ENCODE assay signal across 1 cellular context in genomic region chr7:73005693-73006447, GRCh38.
TF ChIP-seq lines count a peak whose summit lies in the region.
"Not testable (repeated sequence)": the region's sequence is repeated elsewhere in the genome, so short reads cannot be mapped to it uniquely, and the experiment has no call there.

No MANE protein-coding gene starts in this region.

TF ChIP-seq in HepG2, 621 proteins besides CTCF, POLR2A, EP300 and RAD21 (continued from another document):
- TF ChIP-seq ZBTB7A (CRISPR knock-in tag; IDR thresholded peaks at IDR 0.05) (0 out of 2 replicates have a peak, but pooled peaks have one; percentile 52), ATF7-NPFF (CRISPR knock-in tag; IDR thresholded peaks at IDR 0.05; ENCODE audit: low read depth) (0 out of 2 replicates have a peak, but pooled peaks have one; percentile 18), KLF15 (CRISPR knock-in tag; IDR thresholded peaks at IDR 0.05; ENCODE audit: borderline replicate concordance) (0 out of 2 replicates have a peak, but pooled peaks have one; percentile 11), ZNF580 (CRISPR knock-in tag; IDR thresholded peaks at IDR 0.05; ENCODE audit: borderline replicate concordance, low read depth) (peak; percentile 71; the same call in 1 of the 2 replicates), RBFOX2 (IDR thresholded peaks at IDR 0.05; ENCODE audit: low read depth, low read length) (peak; percentile 54), PHF21A (CRISPR knock-in tag; IDR thresholded peaks at IDR 0.05) (0 out of 2 replicates have a peak, but pooled peaks have one; percentile 32), ZNF800 (CRISPR knock-in tag; IDR thresholded peaks at IDR 0.05) (0 out of 2 replicates have a peak, but pooled peaks have one; percentile 26), CREB1 (IDR thresholded peaks at IDR 0.05) (peak; percentile 96), CREB1 (CRISPR knock-in tag; IDR thresholded peaks at IDR 0.05) (peak; percentile 82), ZNF552 (CRISPR knock-in tag; IDR thresholded peaks at IDR 0.05; ENCODE audit: borderline replicate concordance) (0 out of 2 replicates have a peak, but pooled peaks have one; percentile 11), ZNF275 (CRISPR knock-in tag; IDR thresholded peaks at IDR 0.05; ENCODE audit: borderline replicate concordance) (0 out of 2 replicates have a peak, but pooled peaks have one; percentile 48), MXI1 (IDR thresholded peaks at IDR 0.05; ENCODE audit: borderline replicate concordance, low read depth, low read length) (peak; percentile 34; the same call in 1 of the 3 replicates), GMEB1 (CRISPR knock-in tag; IDR thresholded peaks at IDR 0.05; ENCODE audit: borderline replicate concordance) (peak; percentile 41; the same call in 1 of the 2 replicates), SP5 (CRISPR knock-in tag; IDR thresholded peaks at IDR 0.05; ENCODE audit: borderline replicate concordance, low read depth) (peak; percentile 59; the same call in 1 of the 2 replicates), RFXAP (CRISPR knock-in tag; IDR thresholded peaks at IDR 0.05; ENCODE audit: borderline replicate concordance) (peak; percentile 82), ZFP1 (CRISPR knock-in tag; IDR thresholded peaks at IDR 0.05) (0 out of 2 replicates have a peak, but pooled peaks have one; percentile 33), SMAD3 (CRISPR knock-in tag; IDR thresholded peaks at IDR 0.05) (0 out of 2 replicates have a peak, but pooled peaks have one; percentile 12), NKX3-1 (CRISPR knock-in tag; IDR thresholded peaks at IDR 0.05) (peak; percentile 74; the same call in 1 of the 2 replicates), SOX5 (CRISPR knock-in tag; IDR thresholded peaks at IDR 0.05; ENCODE audit: borderline replicate concordance) (0 out of 2 replicates have a peak, but pooled peaks have one; percentile 5), ZNF614 (CRISPR knock-in tag; IDR thresholded peaks at IDR 0.05; ENCODE audit: borderline replicate concordance) (peak; percentile 53; the same call in 1 of the 2 replicates), RFXANK (CRISPR knock-in tag; IDR thresholded peaks at IDR 0.05) (peak; percentile 85; the same call in 1 of the 2 replicates), MAZ (CRISPR knock-in tag; IDR thresholded peaks at IDR 0.05; ENCODE audit: low read depth) (peak; percentile 18; the same call in 1 of the 2 replicates), ERF (CRISPR knock-in tag; IDR thresholded peaks at IDR 0.05) (peak; percentile 41; the same call in 1 of the 2 replicates), ZNF687 (CRISPR knock-in tag; IDR thresholded peaks at IDR 0.05) (peak; percentile 53), PHF20 (CRISPR knock-in tag; IDR thresholded peaks at IDR 0.05) (peak; percentile 52; the same call in 1 of the 2 replicates), TAF1 (CRISPR knock-in tag; IDR thresholded peaks at IDR 0.05) (peak; percentile 78), SKIL (CRISPR knock-in tag; IDR thresholded peaks at IDR 0.05; ENCODE audit: borderline replicate concordance) (0 out of 2 replicates have a peak, but pooled peaks have one; percentile 20), KMT2A (CRISPR knock-in tag; IDR thresholded peaks at IDR 0.05) (peak; percentile 72), ZNF503 (CRISPR knock-in tag; IDR thresholded peaks at IDR 0.05) (0 out of 2 replicates have a peak, but pooled peaks have one; percentile 26), DR1 (CRISPR knock-in tag; IDR thresholded peaks at IDR 0.05) (peak; percentile 32; the same call in 1 of the 2 replicates), ZNF605 (CRISPR knock-in tag; IDR thresholded peaks at IDR 0.05) (peak; percentile 44; the same call in 1 of the 2 replicates), NONO (CRISPR knock-in tag; conservative IDR thresholded peaks at IDR 0.05) (peak; percentile 71; the same call in 1 of the 2 replicates), NR2F1 (CRISPR knock-in tag; IDR thresholded peaks at IDR 0.05) (peak in 1 of 2 experiments; percentile 50; a peak in 2 of 4 replicates), ATF1 (CRISPR knock-in tag; IDR thresholded peaks at IDR 0.05) (peak; percentile 78)
- not testable (repeated sequence) for TF ChIP-seq MAZ (IDR thresholded peaks at IDR 0.05; ENCODE audit: borderline replicate concordance, low read depth, low read length); NONO (IDR thresholded peaks at IDR 0.05)
